1 cellular context compared by ENCODE assay signal in genomic region chr9:115278241-115279035, GRCh38.
TF ChIP-seq lines count a peak whose summit lies in the region.

No MANE protein-coding gene starts in this region.

TF ChIP-seq in WTC11, 78 proteins besides CTCF, POLR2A, EP300 and RAD21 (continued from another document):
- TF ChIP-seq NFATC4 (CRISPR knock-in tag; IDR thresholded peaks at IDR 0.05): no peak
- TF ChIP-seq CDX4 (CRISPR knock-in tag; IDR thresholded peaks at IDR 0.05; ENCODE audit: borderline replicate concordance): no peak
- TF ChIP-seq ZNF396 (CRISPR knock-in tag; IDR thresholded peaks at IDR 0.05; ENCODE audit: borderline replicate concordance): no peak
